Comparison of ENCODE assay signal across 19 cellular contexts in genomic region chr10:18561861-18562551, GRCh38.
A peak's percentile ranks its signal among the peaks of the same experiment; 100 is the strongest.
DNase-seq lines count a peak whose midpoint lies in the region; ATAC-seq, FAIRE-seq and TF ChIP-seq lines count a peak whose summit lies in the region.
"Had no signal": no experiment of that assay in that cellular context is flagged by ENCODE, and none has a peak within 500 bp of the region (broad histone marks: within the 10 kb centered on the region; RNA-seq: fewer than 3 reads in every experiment).

No MANE protein-coding gene starts in this region.

- H3K4me1 ChIP-seq in HEK293 (ENCODE audit: control insufficient read depth, insufficient read depth, low read length) (no peaks in the 10 kb centered on the region), GM12878 (ENCODE audit: control insufficient read depth, insufficient read depth, low read length) (no peaks in the 10 kb centered on the region), neural progenitor cell (no peaks in the 10 kb centered on the region), heart left ventricle (no peaks in the 10 kb centered on the region)

- TF ChIP-seq EP300 in GM12878 (IDR thresholded peaks at IDR 0.05; ENCODE audit: borderline replicate concordance in 1 of 2, control insufficient read depth in 1 of 2, low read depth in 2 of 2, low read length in 2 of 2), result no peak

- no peak overlapping the region for H2AFZ ChIP-seq in GM12878 (ENCODE audit: control insufficient read depth, low read depth, low read length)
- H2AFZ ChIP-seq in neural progenitor cell (replicated peaks), result no peak overlapping the region

- intact Hi-C loops in GM12878 (cut with micrococcal nuclease; ENCODE audit: unreplicated experiment), result no loop called here
- intact Hi-C loops in heart left ventricle (cut with DNase I), result no loop called here

- H4K20me1 ChIP-seq in GM12878 (ENCODE audit: control insufficient read depth, insufficient read depth) (no peaks in the 10 kb centered on the region), neural progenitor cell (ENCODE audit: low read depth) (no peaks in the 10 kb centered on the region)

- no peak overlapping the region for H3K4me3 Mint-ChIP-seq in neural progenitor cell
- H3K4me3 Mint-ChIP-seq: B cell; CD4-positive, alpha-beta T cell; IgD-negative memory B cell had no signal

- no peak overlapping the region for H3K4me2 ChIP-seq in GM12878 (ENCODE audit: control insufficient read depth, insufficient read depth)
- H3K4me2 ChIP-seq in neural progenitor cell, result no peak overlapping the region
- H3K4me2 ChIP-seq: KMS-11 had no signal

- no peaks in the 10 kb centered on the region for H3K27me3 Mint-ChIP-seq in neural progenitor cell (ENCODE audit: insufficient read depth, low read depth)
- H3K27me3 Mint-ChIP-seq: B cell; CD4-positive, alpha-beta T cell; IgD-negative memory B cell had no signal

- H3K4me3 ChIP-seq in HEK293 (ENCODE audit: low read depth, low read length) (no peak overlapping the region), GM12878 (no peak overlapping the region), neural progenitor cell (no peak overlapping the region), heart left ventricle (no peak overlapping the region)

- in situ Hi-C loops in ACHN (cut with HindIII; ENCODE audit: low pct_ligation_motif_present, low pct_unique_long_range_greater_than_20kb, low sequenced_read_pairs) (no loop called here), GM12878 (cut with MboI) (no loop called here)

- FAIRE-seq in GM12878 (lab: Jason Lieb, UNC), result no peak
- FAIRE-seq: G401.6, GM19239, H54 had no signal

- no peaks in the 10 kb centered on the region for H3K36me3 Mint-ChIP-seq in neural progenitor cell
- H3K36me3 Mint-ChIP-seq: IgD-negative memory B cell had no signal

- H3K27ac Mint-ChIP-seq in neural progenitor cell, result no peak overlapping the region
- H3K27ac Mint-ChIP-seq: B cell; CD4-positive, alpha-beta T cell; IgD-negative memory B cell had no signal

- no TSS peak for BruUV-seq in GM12878 (replicated peaks; lab: Mats Ljungman, UMichigan)

- ATAC-seq in GM12878, result no peak
- no peak for ATAC-seq in heart left ventricle

- POLR2A ChIA-PET in HEK293 (lab: Yijun Ruan, JAX) (no interaction called here), GM12878 (lab: Charles Lee) (no interaction called here), RWPE1 (lab: Yijun Ruan, JAX; ENCODE audit: low non-redundant PET) (no interaction called here)

- no peak for TF ChIP-seq CTCF in HEK293 (tag by site-specific recombination; IDR thresholded peaks at IDR 0.05)
- TF ChIP-seq CTCF in GM12878 (IDR thresholded peaks at IDR 0.05 in 2 of 3, conservative IDR thresholded peaks at IDR 0.05 in 1 of 3; ENCODE audit: control insufficient read depth in 2 of 3, extremely low read depth in 1 of 3, insufficient read depth in 1 of 3, low read depth in 3 of 3, low read length in 3 of 3), result no peak
- TF ChIP-seq CTCF in neural progenitor cell (IDR thresholded peaks at IDR 0.05), result no peak
- TF ChIP-seq CTCF in RWPE1 (conservative IDR thresholded peaks at IDR 0.05; ENCODE audit: low read depth), result no peak
- no peak for TF ChIP-seq CTCF in heart left ventricle (IDR thresholded peaks at IDR 0.05)

- SMC1A ChIA-PET in GM12878 (lab: Charles Lee; ENCODE audit: uncharacterized antibody, unreplicated experiment), result no interaction called here

- CTCF ChIA-PET in HEK293 (lab: Yijun Ruan, JAX), result no interaction called here
- CTCF ChIA-PET in GM12878 (lab: Yijun Ruan, JAX), result no interaction called here
- CTCF ChIA-PET in RWPE1 (lab: Yijun Ruan, JAX), result no interaction called here

- no peak overlapping the region for H3K27ac ChIP-seq in HEK293 (ENCODE audit: extremely low read depth, low read depth, low read length)
- H3K27ac ChIP-seq in GM12878 (ENCODE audit: control insufficient read depth, insufficient read depth), result no peak overlapping the region
- no peak overlapping the region for H3K27ac ChIP-seq in neural progenitor cell
- H3K27ac ChIP-seq in RWPE1, result no peak overlapping the region
- no peak overlapping the region for H3K27ac ChIP-seq in heart left ventricle
- H3K27ac ChIP-seq: KMS-11 had no signal

- 99% methylated on average over 8 of the region's 8 CpGs for WGBS in GM12878 (ENCODE audit: insufficient coverage, insufficient replicate concordance, low lambda C conversion rate, missing lambda C conversion rate)
- WGBS in heart left ventricle, 4 donors, result 92 to 98% (median 95%) methylated on average over 8 of the region's 8 CpGs

- H3K36me3 ChIP-seq in HEK293 (ENCODE audit: control insufficient read depth in 2 of 2, insufficient read depth in 1 of 2, low read length in 2 of 2), result peaks cover 18 to 20% of the 10 kb centered on the region in 2 experiments
- no peaks in the 10 kb centered on the region; a peak in 1 of 4 replicates for H3K36me3 ChIP-seq in GM12878 (ENCODE audit: control insufficient read depth in 2 of 2, insufficient read depth in 2 of 2, low read length in 1 of 2)
- no peaks in the 10 kb centered on the region for H3K36me3 ChIP-seq in neural progenitor cell
- peaks cover 0 to 30% (median 0%) of the 10 kb centered on the region in 9 donors for H3K36me3 ChIP-seq in heart left ventricle

- RAD21 ChIA-PET in GM12878 (lab: Charles Lee; ENCODE audit: unreplicated experiment), result no interaction called here

- H3K4me1 Mint-ChIP-seq in neural progenitor cell, result no peaks in the 10 kb centered on the region
- H3K4me1 Mint-ChIP-seq: B cell, IgD-negative memory B cell had no signal

- no peaks in the 10 kb centered on the region for H3K9me3 Mint-ChIP-seq in neural progenitor cell
- H3K9me3 Mint-ChIP-seq: CD4-positive, alpha-beta T cell; IgD-negative memory B cell had no signal

- H3F3A ChIP-seq in neural progenitor cell (ENCODE audit: low read depth), result no peaks in the 10 kb centered on the region

- H3K79me2 ChIP-seq in GM12878 (ENCODE audit: control insufficient read depth, insufficient read depth, low read length), result no peaks in the 10 kb centered on the region
- H3K79me2 ChIP-seq in neural progenitor cell (ENCODE audit: low read depth), result no peaks in the 10 kb centered on the region

- H3K9ac ChIP-seq in GM12878 (ENCODE audit: control insufficient read depth, insufficient read depth, low read length), result no peak overlapping the region
- no peak overlapping the region for H3K9ac ChIP-seq in neural progenitor cell
- H3K9ac ChIP-seq: KMS-11 had no signal

- H3K27me3 ChIP-seq in GM12878 (replicated peaks in 1 of 2; ENCODE audit: control insufficient read depth in 2 of 2, insufficient read depth in 2 of 2, low read length in 1 of 2) (no peaks in the 10 kb centered on the region), neural progenitor cell (no peaks in the 10 kb centered on the region), heart left ventricle (no peaks in the 10 kb centered on the region)

- TF ChIP-seq RAD21 in GM12878 (IDR thresholded peaks at IDR 0.05; ENCODE audit: insufficient read depth, low read depth, low read length), result no peak

- DNase-seq in ACHN (peak; percentile 7), GM12878 (ENCODE audit: low read depth, low spot score) (no peak), neural progenitor cell (ENCODE audit: low spot score) (peak; percentile 9), RWPE1 (ENCODE audit: low spot score) (no peak), heart left ventricle (no peak), LoVo (ENCODE audit: low spot score) (no peak)
- DNase-seq: C1 segment of cervical spinal cord; Calu3; CD4-positive, alpha-beta T cell; DMS 273 treated with DMSO at 0.1 percent for 48 hours; DMS79 treated with DMSO at 0.1 percent for 48 hours; EL had no signal

- TF ChIP-seq POLR2A in GM12878 (IDR thresholded peaks at IDR 0.05; ENCODE audit: low read depth, low read length), result no peak
- no peak for TF ChIP-seq POLR2A in heart left ventricle (IDR thresholded peaks at IDR 0.05)

- H3K9me3 ChIP-seq in HEK293 (ENCODE audit: control insufficient read depth, insufficient read depth, low read depth, low read length) (no peaks in the 10 kb centered on the region; the same call in 1 of the 2 replicates), GM12878 (replicated peaks; ENCODE audit: control insufficient read depth, insufficient read depth, low read length) (no peaks in the 10 kb centered on the region; the same call in 1 of the 3 replicates), neural progenitor cell (ENCODE audit: low read depth) (peaks cover 3% of the 10 kb centered on the region), heart left ventricle (peaks cover 0 to 68% (median 3%) of the 10 kb centered on the region in 12 donors)

TF ChIP-seq in HEK293, 187 proteins besides CTCF, POLR2A, EP300 and RAD21 (continues in another document):
- TF ChIP-seq ZNF600 (tag by site-specific recombination; IDR thresholded peaks at IDR 0.05), result peak; percentile 9; the same call in 1 of the 2 replicates

TF ChIP-seq in GM12878, 131 proteins besides CTCF, POLR2A, EP300 and RAD21 (continues in another document):
- no peak for TF ChIP-seq MEF2B (IDR thresholded peaks at IDR 0.05; ENCODE audit: partially characterized antibody, poor library complexity, severe bottlenecking)
- TF ChIP-seq CREB1 (IDR thresholded peaks at IDR 0.05; ENCODE audit: low read depth), result no peak
- TF ChIP-seq JUND (IDR thresholded peaks at IDR 0.05; ENCODE audit: low read depth, low read length), result no peak
- peak; percentile 8; the same call in 1 of the 2 replicates for TF ChIP-seq RELB (IDR thresholded peaks at IDR 0.05; ENCODE audit: low read depth)
- TF ChIP-seq ZNF384 (IDR thresholded peaks at IDR 0.05; ENCODE audit: borderline replicate concordance, low read depth, low read length), result no peak
- no peak for TF ChIP-seq PBX3 (IDR thresholded peaks at IDR 0.05; ENCODE audit: insufficient replicate concordance, low read depth, low read length)

Comparison
In these comparisons a context has a peak if more than half of its experiments do, and no peak if none do; other contexts are left out.
1. DNase-seq: peak in ACHN (single experiment) and neural progenitor cell (single experiment); none in GM12878 (single experiment), RWPE1 (single experiment), heart left ventricle (0 of 5) and LoVo (single experiment).